ENCODE assay signal across 1 cellular context in genomic region chr2:25330937-25331336, GRCh38.
TF ChIP-seq lines count a peak whose summit lies in the region.

No MANE protein-coding gene starts in this region.

TF ChIP-seq in endothelial cell of umbilical vein, 7 proteins besides CTCF, POLR2A, EP300 and RAD21 (continued from another document):
- TF ChIP-seq EZH2 (IDR thresholded peaks at IDR 0.05; ENCODE audit: borderline replicate concordance, low read depth, low read length, severe bottlenecking) (no peak), JUN (IDR thresholded peaks at IDR 0.05; ENCODE audit: borderline replicate concordance, insufficient read depth, insufficient read length, low read depth) (no peak)
